Comparison of ENCODE assay signal across 1 cellular context in the genomic region with DNA sequence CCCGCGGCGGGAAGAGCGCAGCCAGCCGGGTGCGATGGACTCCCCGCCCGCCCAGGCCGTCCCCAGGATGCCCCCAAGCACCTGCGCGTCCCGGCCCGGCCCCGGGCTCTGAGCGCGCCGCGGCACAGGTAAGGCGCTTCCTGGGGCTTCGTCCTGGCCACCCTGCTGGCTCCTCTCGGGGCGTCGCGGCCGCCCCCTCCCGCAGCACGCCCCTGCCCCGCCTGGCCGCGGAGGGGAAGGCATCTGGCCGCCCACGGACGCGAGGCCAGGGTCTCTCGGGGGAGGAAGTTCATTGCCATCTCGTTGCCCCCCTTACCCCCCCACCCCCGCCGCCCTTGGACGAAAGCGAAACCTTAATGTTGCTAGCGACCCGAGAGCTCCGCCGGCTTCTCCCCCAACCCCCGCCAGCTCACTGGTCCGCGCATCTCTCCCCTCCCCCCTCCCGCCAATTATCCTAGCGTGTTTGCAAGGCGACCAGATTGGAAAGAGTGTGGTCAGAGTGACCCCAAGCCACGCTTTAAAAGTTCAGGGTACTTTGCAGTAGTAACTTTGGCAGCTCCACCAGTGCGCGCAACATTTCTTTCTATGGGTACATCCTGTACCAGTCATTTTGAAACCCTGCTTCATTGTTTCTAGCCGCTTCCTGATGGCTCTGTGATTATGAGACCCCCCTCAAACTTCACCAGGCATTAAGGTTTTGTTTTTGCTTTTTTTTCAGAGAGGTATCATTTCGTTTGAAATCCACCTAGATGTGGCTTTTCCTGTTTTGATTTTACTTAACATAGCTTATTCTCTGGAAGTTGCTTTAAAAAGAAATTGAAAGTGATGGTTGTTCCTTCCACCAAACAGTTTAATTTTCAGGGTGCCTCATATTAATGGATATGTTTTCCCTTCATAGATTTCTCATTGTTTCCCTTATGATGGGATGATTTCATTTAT.
TF ChIP-seq lines count a peak whose summit lies in the region.

No MANE protein-coding gene starts in this region.

TF ChIP-seq in GM12878, 131 proteins besides CTCF, POLR2A, EP300 and RAD21 (continued from another document and continues in another):
- TF ChIP-seq, protein P1, sequence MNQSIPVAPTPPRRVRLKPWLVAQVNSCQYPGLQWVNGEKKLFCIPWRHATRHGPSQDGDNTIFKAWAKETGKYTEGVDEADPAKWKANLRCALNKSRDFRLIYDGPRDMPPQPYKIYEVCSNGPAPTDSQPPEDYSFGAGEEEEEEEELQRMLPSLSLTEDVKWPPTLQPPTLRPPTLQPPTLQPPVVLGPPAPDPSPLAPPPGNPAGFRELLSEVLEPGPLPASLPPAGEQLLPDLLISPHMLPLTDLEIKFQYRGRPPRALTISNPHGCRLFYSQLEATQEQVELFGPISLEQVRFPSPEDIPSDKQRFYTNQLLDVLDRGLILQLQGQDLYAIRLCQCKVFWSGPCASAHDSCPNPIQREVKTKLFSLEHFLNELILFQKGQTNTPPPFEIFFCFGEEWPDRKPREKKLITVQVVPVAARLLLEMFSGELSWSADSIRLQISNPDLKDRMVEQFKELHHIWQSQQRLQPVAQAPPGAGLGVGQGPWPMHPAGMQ (IDR thresholded peaks at IDR 0.05; ENCODE audit: borderline replicate concordance) = no peak
- no peak; the same call in 1 of the 2 replicates for TF ChIP-seq BMI1 (IDR thresholded peaks at IDR 0.05; ENCODE audit: borderline replicate concordance)
- no peak for TF ChIP-seq SREBF1 (IDR thresholded peaks at IDR 0.05; ENCODE audit: low read length)
- TF ChIP-seq IKZF1 (conservative IDR thresholded peaks at IDR 0.05) = peak; percentile 44
- TF ChIP-seq FOS (IDR thresholded peaks at IDR 0.05; ENCODE audit: borderline replicate concordance, extremely low read depth, insufficient read length) = no peak
- TF ChIP-seq ATF3 (IDR thresholded peaks at IDR 0.05; ENCODE audit: borderline replicate concordance, extremely low read depth, low read depth, low read length) = no peak
- TF ChIP-seq RFX5 (IDR thresholded peaks at IDR 0.05; ENCODE audit: low read depth, low read length) = no peak
- peak; percentile 70; the same call in 1 of the 2 replicates for TF ChIP-seq FOXM1 (IDR thresholded peaks at IDR 0.05; ENCODE audit: low read depth, low read length)
- no peak for TF ChIP-seq PRDM15 (CRISPR knock-in tag; IDR thresholded peaks at IDR 0.05)
- TF ChIP-seq, protein P2, sequence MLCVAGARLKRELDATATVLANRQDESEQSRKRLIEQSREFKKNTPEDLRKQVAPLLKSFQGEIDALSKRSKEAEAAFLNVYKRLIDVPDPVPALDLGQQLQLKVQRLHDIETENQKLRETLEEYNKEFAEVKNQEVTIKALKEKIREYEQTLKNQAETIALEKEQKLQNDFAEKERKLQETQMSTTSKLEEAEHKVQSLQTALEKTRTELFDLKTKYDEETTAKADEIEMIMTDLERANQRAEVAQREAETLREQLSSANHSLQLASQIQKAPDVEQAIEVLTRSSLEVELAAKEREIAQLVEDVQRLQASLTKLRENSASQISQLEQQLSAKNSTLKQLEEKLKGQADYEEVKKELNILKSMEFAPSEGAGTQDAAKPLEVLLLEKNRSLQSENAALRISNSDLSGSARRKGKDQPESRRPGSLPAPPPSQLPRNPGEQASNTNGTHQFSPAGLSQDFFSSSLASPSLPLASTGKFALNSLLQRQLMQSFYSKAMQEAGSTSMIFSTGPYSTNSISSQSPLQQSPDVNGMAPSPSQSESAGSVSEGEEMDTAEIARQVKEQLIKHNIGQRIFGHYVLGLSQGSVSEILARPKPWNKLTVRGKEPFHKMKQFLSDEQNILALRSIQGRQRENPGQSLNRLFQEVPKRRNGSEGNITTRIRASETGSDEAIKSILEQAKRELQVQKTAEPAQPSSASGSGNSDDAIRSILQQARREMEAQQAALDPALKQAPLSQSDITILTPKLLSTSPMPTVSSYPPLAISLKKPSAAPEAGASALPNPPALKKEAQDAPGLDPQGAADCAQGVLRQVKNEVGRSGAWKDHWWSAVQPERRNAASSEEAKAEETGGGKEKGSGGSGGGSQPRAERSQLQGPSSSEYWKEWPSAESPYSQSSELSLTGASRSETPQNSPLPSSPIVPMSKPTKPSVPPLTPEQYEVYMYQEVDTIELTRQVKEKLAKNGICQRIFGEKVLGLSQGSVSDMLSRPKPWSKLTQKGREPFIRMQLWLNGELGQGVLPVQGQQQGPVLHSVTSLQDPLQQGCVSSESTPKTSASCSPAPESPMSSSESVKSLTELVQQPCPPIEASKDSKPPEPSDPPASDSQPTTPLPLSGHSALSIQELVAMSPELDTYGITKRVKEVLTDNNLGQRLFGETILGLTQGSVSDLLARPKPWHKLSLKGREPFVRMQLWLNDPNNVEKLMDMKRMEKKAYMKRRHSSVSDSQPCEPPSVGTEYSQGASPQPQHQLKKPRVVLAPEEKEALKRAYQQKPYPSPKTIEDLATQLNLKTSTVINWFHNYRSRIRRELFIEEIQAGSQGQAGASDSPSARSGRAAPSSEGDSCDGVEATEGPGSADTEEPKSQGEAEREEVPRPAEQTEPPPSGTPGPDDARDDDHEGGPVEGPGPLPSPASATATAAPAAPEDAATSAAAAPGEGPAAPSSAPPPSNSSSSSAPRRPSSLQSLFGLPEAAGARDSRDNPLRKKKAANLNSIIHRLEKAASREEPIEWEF (IDR thresholded peaks at IDR 0.05; ENCODE audit: insufficient replicate concordance, low read depth, low read length) = no peak
- TF ChIP-seq RCOR1 (conservative IDR thresholded peaks at IDR 0.05; ENCODE audit: low read depth, low read length) = no peak
- TF ChIP-seq SMC3 (IDR thresholded peaks at IDR 0.05; ENCODE audit: borderline replicate concordance, low read length) = no peak
- TF ChIP-seq MYB (IDR thresholded peaks at IDR 0.05; ENCODE audit: borderline replicate concordance, low read depth, low read length) = no peak
- no peak; the same call in 1 of the 2 replicates for TF ChIP-seq CREM (IDR thresholded peaks at IDR 0.05; ENCODE audit: low read depth)
- no peak for TF ChIP-seq NR2C2 (IDR thresholded peaks at IDR 0.05; ENCODE audit: borderline replicate concordance, control insufficient read depth, insufficient read length, low read depth)
- TF ChIP-seq POU2F2 (IDR thresholded peaks at IDR 0.05; ENCODE audit: borderline replicate concordance, low read depth, low read length) = no peak; the same call in 2 of the 3 replicates
- TF ChIP-seq BACH1 (IDR thresholded peaks at IDR 0.05; ENCODE audit: borderline replicate concordance) = peak; percentile 52
- TF ChIP-seq SUZ12 (IDR thresholded peaks at IDR 0.05; ENCODE audit: unreplicated experiment) = no peak
- 0 out of 2 replicates have a peak, but pooled peaks have one; percentile 3 for TF ChIP-seq RB1 (IDR thresholded peaks at IDR 0.05; ENCODE audit: borderline replicate concordance)
- TF ChIP-seq MEF2B (IDR thresholded peaks at IDR 0.05; ENCODE audit: partially characterized antibody, poor library complexity, severe bottlenecking) = no peak
- peak; percentile 31; the same call in 1 of the 2 replicates for TF ChIP-seq TCF3 (IDR thresholded peaks at IDR 0.05; ENCODE audit: borderline replicate concordance, insufficient read depth, low read depth, low read length)
- TF ChIP-seq KAT2A (conservative IDR thresholded peaks at IDR 0.05; ENCODE audit: control insufficient read depth, low read depth, low read length) = no peak
- TF ChIP-seq BRCA1 (IDR thresholded peaks at IDR 0.05; ENCODE audit: low read depth, low read length) = no peak
- no peak for TF ChIP-seq CEBPZ (IDR thresholded peaks at IDR 0.05; ENCODE audit: low read depth, low read length)
- TF ChIP-seq, protein P3, sequence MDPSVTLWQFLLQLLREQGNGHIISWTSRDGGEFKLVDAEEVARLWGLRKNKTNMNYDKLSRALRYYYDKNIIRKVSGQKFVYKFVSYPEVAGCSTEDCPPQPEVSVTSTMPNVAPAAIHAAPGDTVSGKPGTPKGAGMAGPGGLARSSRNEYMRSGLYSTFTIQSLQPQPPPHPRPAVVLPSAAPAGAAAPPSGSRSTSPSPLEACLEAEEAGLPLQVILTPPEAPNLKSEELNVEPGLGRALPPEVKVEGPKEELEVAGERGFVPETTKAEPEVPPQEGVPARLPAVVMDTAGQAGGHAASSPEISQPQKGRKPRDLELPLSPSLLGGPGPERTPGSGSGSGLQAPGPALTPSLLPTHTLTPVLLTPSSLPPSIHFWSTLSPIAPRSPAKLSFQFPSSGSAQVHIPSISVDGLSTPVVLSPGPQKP (IDR thresholded peaks at IDR 0.05; ENCODE audit: low read depth, low read length) = no peak
- TF ChIP-seq, protein P4, sequence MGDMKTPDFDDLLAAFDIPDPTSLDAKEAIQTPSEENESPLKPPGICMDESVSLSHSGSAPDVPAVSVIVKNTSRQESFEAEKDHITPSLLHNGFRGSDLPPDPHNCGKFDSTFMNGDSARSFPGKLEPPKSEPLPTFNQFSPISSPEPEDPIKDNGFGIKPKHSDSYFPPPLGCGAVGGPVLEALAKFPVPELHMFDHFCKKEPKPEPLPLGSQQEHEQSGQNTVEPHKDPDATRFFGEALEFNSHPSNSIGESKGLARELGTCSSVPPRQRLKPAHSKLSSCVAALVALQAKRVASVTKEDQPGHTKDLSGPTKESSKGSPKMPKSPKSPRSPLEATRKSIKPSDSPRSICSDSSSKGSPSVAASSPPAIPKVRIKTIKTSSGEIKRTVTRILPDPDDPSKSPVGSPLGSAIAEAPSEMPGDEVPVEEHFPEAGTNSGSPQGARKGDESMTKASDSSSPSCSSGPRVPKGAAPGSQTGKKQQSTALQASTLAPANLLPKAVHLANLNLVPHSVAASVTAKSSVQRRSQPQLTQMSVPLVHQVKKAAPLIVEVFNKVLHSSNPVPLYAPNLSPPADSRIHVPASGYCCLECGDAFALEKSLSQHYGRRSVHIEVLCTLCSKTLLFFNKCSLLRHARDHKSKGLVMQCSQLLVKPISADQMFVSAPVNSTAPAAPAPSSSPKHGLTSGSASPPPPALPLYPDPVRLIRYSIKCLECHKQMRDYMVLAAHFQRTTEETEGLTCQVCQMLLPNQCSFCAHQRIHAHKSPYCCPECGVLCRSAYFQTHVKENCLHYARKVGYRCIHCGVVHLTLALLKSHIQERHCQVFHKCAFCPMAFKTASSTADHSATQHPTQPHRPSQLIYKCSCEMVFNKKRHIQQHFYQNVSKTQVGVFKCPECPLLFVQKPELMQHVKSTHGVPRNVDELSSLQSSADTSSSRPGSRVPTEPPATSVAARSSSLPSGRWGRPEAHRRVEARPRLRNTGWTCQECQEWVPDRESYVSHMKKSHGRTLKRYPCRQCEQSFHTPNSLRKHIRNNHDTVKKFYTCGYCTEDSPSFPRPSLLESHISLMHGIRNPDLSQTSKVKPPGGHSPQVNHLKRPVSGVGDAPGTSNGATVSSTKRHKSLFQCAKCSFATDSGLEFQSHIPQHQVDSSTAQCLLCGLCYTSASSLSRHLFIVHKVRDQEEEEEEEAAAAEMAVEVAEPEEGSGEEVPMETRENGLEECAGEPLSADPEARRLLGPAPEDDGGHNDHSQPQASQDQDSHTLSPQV (IDR thresholded peaks at IDR 0.05) = no peak
- TF ChIP-seq SMAD5 (IDR thresholded peaks at IDR 0.05; ENCODE audit: low read depth) = no peak
- no peak for TF ChIP-seq TCF12 (IDR thresholded peaks at IDR 0.05; ENCODE audit: low read depth, low read length)
- TF ChIP-seq CEBPB (IDR thresholded peaks at IDR 0.05; ENCODE audit: borderline replicate concordance in 1 of 2, low read depth in 2 of 2, low read length in 2 of 2) = 0 out of 4 replicates have a peak, but pooled peaks of 1 of the 2 experiments have one; percentile 32
- TF ChIP-seq YY1 (IDR thresholded peaks at IDR 0.05; ENCODE audit: low read depth, low read length) = peak; percentile 19; the same call in 1 of the 2 replicates
- peak; percentile 18; the same call in 1 of the 2 replicates for TF ChIP-seq SPI1 (IDR thresholded peaks at IDR 0.05; ENCODE audit: borderline replicate concordance, insufficient read depth, low read depth, low read length)
